ENCODE assay signal across 8 cellular contexts in the genomic region with DNA sequence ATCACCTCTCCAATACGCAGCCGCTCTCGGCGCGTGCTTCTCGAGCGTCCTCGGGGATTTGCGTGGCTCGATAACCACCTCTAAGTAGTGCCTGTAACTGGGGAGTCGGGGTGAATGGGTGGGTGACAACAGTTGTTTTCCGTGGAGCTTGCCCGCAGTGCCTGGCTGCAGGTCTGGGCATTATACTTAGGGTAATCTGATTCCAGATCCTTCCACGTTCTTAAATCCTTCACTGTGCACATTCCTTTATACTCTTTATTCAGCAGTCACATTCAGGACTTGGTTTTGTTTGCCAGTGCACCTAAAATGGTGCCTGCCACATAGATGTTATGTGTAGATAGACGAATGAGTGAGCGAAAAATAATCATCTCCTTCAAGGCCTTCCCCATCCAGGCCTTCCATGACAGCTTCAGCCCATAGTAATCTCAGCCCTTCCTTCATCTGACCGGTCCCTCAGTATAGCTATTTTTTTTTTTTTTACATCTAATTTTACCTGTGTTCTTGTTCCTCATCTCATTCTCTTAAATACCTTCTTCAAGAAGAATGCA. TPM values are rescaled to one million over a fixed set of nuclear protein-coding genes. Genes with fewer than 3 reads are reported as not detected.
A peak's percentile ranks its signal among the peaks of the same experiment; 100 is the strongest.
DNase-seq lines count a peak whose midpoint lies in the region; ATAC-seq, FAIRE-seq and TF ChIP-seq lines count a peak whose summit lies in the region.

No MANE protein-coding gene starts in this region.

- no peak for ATAC-seq in CD8-positive, alpha-beta T cell
- peak; percentile 13 for ATAC-seq in GM12878
- no peak for ATAC-seq in upper lobe of right lung
- ATAC-seq in GM21576 (IDR thresholded peaks at IDR 0.05; ENCODE audit: unreplicated experiment) = no peak

- in situ Hi-C loops in GM12878 (cut with MboI) = no loop called here

- BruUV-seq in GM12878 (replicated peaks; lab: Mats Ljungman, UMichigan) = TSS peak; percentile 50

- DNase-seq in CD8-positive, alpha-beta T cell = no peak
- DNase-seq in GM12878 (ENCODE audit: low read depth, low spot score) (no peak), lower leg skin (ENCODE audit: low spot score in 2 of 2) (no peak), upper lobe of right lung (no peak), SKM-1 treated with dmso at 0.1 percent for 144 hours (lab: John Stamatoyannopoulos, UW; ENCODE audit: unreplicated experiment) (no peak), NK-92 (lab: John Stamatoyannopoulos, UW; ENCODE audit: unreplicated experiment) (no peak)

- SMC1A ChIA-PET in GM12878 (lab: Charles Lee; ENCODE audit: uncharacterized antibody, unreplicated experiment) = interaction anchor here (0.6 to 2.4 kb wide), 15 partner anchors 9 to 252 kb away, joined by 3 to 9 read pairs (median 4); partner anchors contain the start of gene ABTB2

- H4K20me1 ChIP-seq in GM12878 (ENCODE audit: control insufficient read depth, insufficient read depth) = no peaks in the 10 kb centered on the region

- H3K4me3 ChIP-seq in CD8-positive, alpha-beta T cell (ENCODE audit: low read depth, low read length) = peak overlapping the region; percentile 70
- H3K4me3 ChIP-seq in HUES48 (ENCODE audit: low read depth, low read length) (peak overlapping the region; percentile 83), GM12878 (peak overlapping the region; percentile 95), lower leg skin (ENCODE audit: low read depth, poor library complexity, severe bottlenecking) (peak overlapping the region; percentile 91), upper lobe of right lung (peak overlapping the region; percentile 97)

- H3K27me3 Mint-ChIP-seq in CD8-positive, alpha-beta T cell (ENCODE audit: low read depth) = no peaks in the 10 kb centered on the region

- RAD21 ChIA-PET in GM12878 (lab: Charles Lee; ENCODE audit: unreplicated experiment) = interaction anchor here (0.6 to 2.6 kb wide), 8 partner anchors 39 to 259 kb away, joined by 3 to 8 read pairs (median 4); no protein-coding TSS in a partner anchor

- TF ChIP-seq CTCF in CD8-positive, alpha-beta T cell (IDR thresholded peaks at IDR 0.05) = no peak
- TF ChIP-seq CTCF in GM12878 (IDR thresholded peaks at IDR 0.05 in 2 of 3, conservative IDR thresholded peaks at IDR 0.05 in 1 of 3; ENCODE audit: control insufficient read depth in 2 of 3, extremely low read depth in 1 of 3, insufficient read depth in 1 of 3, low read depth in 3 of 3, low read length in 3 of 3) (no peak), lower leg skin (IDR thresholded peaks at IDR 0.05) (no peak), upper lobe of right lung (IDR thresholded peaks at IDR 0.05) (no peak)

- no peak for TF ChIP-seq EP300 in GM12878 (IDR thresholded peaks at IDR 0.05; ENCODE audit: borderline replicate concordance in 1 of 2, control insufficient read depth in 1 of 2, low read depth in 2 of 2, low read length in 2 of 2)

- H3K4me1 ChIP-seq in CD8-positive, alpha-beta T cell (ENCODE audit: insufficient read depth, low read length) = peaks cover 27% of the 10 kb centered on the region
- 0 out of 2 replicates have a peak, but pooled peaks cover 5% of the 10 kb centered on the region for H3K4me1 ChIP-seq in HUES48 (ENCODE audit: control insufficient read depth, insufficient read depth, low read length)
- H3K4me1 ChIP-seq in GM12878 (ENCODE audit: control insufficient read depth, insufficient read depth, low read length) = peaks cover 15% of the 10 kb centered on the region
- H3K4me1 ChIP-seq in upper lobe of right lung = peaks cover 16% of the 10 kb centered on the region

- peak overlapping the region; percentile 83 for H2AFZ ChIP-seq in GM12878 (ENCODE audit: control insufficient read depth, low read depth, low read length)

- intact Hi-C loops in CD8-positive, alpha-beta T cell (cut with DNase I, micrococcal nuclease) = loop anchor here (1.0 to 10.0 kb wide), 13 partner anchors 17 to 1559 kb away; partner anchors contain the start of genes APIP (in 2 of the 2), CAPRIN1 (in 2 of the 2), CAT (in 2 of the 2) and FBXO3 (in 2 of the 2)
- intact Hi-C loops in GM12878 (cut with micrococcal nuclease; ENCODE audit: unreplicated experiment) = loop anchor here (1.0 to 5.0 kb wide), 4 partner anchors 55 to 253 kb away; partner anchors contain the start of genes ABTB2 and CAPRIN1
- intact Hi-C loops in lower leg skin (cut with DNase I; ENCODE audit: low total_unique reads) = no loop called here
- intact Hi-C loops in upper lobe of right lung (cut with DNase I) = no loop called here

- H3K79me2 ChIP-seq in GM12878 (ENCODE audit: control insufficient read depth, insufficient read depth, low read length) = peaks cover 39% of the 10 kb centered on the region

- peak overlapping the region; percentile 81 for H3K27ac ChIP-seq in CD8-positive, alpha-beta T cell (ENCODE audit: low read depth, low read length)
- H3K27ac ChIP-seq in HUES48 (ENCODE audit: low read depth, low read length) = peak overlapping the region; percentile 93
- H3K27ac ChIP-seq in GM12878 (ENCODE audit: control insufficient read depth, insufficient read depth) = peak overlapping the region; percentile 89
- H3K27ac ChIP-seq in upper lobe of right lung = peak overlapping the region; percentile 98

- H3K27me3 ChIP-seq in CD8-positive, alpha-beta T cell (ENCODE audit: insufficient read depth, low read length) = no peaks in the 10 kb centered on the region
- no peaks in the 10 kb centered on the region for H3K27me3 ChIP-seq in HUES48 (ENCODE audit: control insufficient read depth, insufficient read depth, low read length)
- H3K27me3 ChIP-seq in GM12878 (replicated peaks in 1 of 2; ENCODE audit: control insufficient read depth in 2 of 2, insufficient read depth in 2 of 2, low read length in 1 of 2) = no peaks in the 10 kb centered on the region
- H3K27me3 ChIP-seq in upper lobe of right lung = no peaks in the 10 kb centered on the region

- peak overlapping the region; percentile 77 for H3K4me2 ChIP-seq in GM12878 (ENCODE audit: control insufficient read depth, insufficient read depth)

- peak overlapping the region; percentile 97 for H3K4me3 Mint-ChIP-seq in CD8-positive, alpha-beta T cell

- peak overlapping the region; percentile 82 for H3K9ac ChIP-seq in HUES48 (ENCODE audit: low read depth, low read length)
- peak overlapping the region; percentile 85 for H3K9ac ChIP-seq in GM12878 (ENCODE audit: control insufficient read depth, insufficient read depth, low read length)

- TF ChIP-seq POLR2A in GM12878 (IDR thresholded peaks at IDR 0.05; ENCODE audit: low read depth, low read length) (no peak), lower leg skin (IDR thresholded peaks at IDR 0.05) (no peak)

- no peaks in the 10 kb centered on the region for H3K9me3 ChIP-seq in CD8-positive, alpha-beta T cell (ENCODE audit: low read length)
- no peaks in the 10 kb centered on the region for H3K9me3 ChIP-seq in HUES48 (ENCODE audit: control insufficient read depth, insufficient read depth, low read length)
- H3K9me3 ChIP-seq in GM12878 (replicated peaks; ENCODE audit: control insufficient read depth, insufficient read depth, low read length) = no peaks in the 10 kb centered on the region
- H3K9me3 ChIP-seq in upper lobe of right lung = no peaks in the 10 kb centered on the region

- H3K9me3 Mint-ChIP-seq in CD8-positive, alpha-beta T cell = no peaks in the 10 kb centered on the region

- peaks cover 44% of the 10 kb centered on the region for H3K36me3 Mint-ChIP-seq in CD8-positive, alpha-beta T cell

- peaks cover 25% of the 10 kb centered on the region for H3K36me3 ChIP-seq in CD8-positive, alpha-beta T cell (ENCODE audit: insufficient read depth, low read length)
- H3K36me3 ChIP-seq in HUES48 (ENCODE audit: control insufficient read depth, insufficient read depth, low read length) (peaks cover 37% of the 10 kb centered on the region), GM12878 (ENCODE audit: control insufficient read depth in 2 of 2, insufficient read depth in 2 of 2, low read length in 1 of 2) (peaks cover 8 to 9% of the 10 kb centered on the region in 2 experiments), upper lobe of right lung (peaks cover 37% of the 10 kb centered on the region)

- no peak for FAIRE-seq in GM12878 (lab: Jason Lieb, UNC)

- peaks cover 60% of the 10 kb centered on the region for H3K4me1 Mint-ChIP-seq in CD8-positive, alpha-beta T cell (ENCODE audit: low read depth)

- TF ChIP-seq RAD21 in GM12878 (IDR thresholded peaks at IDR 0.05; ENCODE audit: insufficient read depth, low read depth, low read length) = no peak

- H3K27ac Mint-ChIP-seq in CD8-positive, alpha-beta T cell = peak overlapping the region; percentile 99

- POLR2A ChIA-PET in CD8-positive, alpha-beta T cell (lab: Charles Lee) = interaction anchor here (0.8 to 3.0 kb wide), 7 partner anchors 10 to 331 kb away, joined by 3 to 46 read pairs (median 4); partner anchors contain the start of gene CAPRIN1
- POLR2A ChIA-PET in GM12878 (lab: Charles Lee) = interaction anchor here (0.6 to 2.0 kb wide), 6 partner anchors 21 to 59 kb away, joined by 3 to 14 read pairs (median 5); partner anchors contain the start of gene CAPRIN1

- WGBS in GM12878 (ENCODE audit: insufficient coverage, insufficient replicate concordance, low lambda C conversion rate, missing lambda C conversion rate) = under 1% methylated on average over 17 of the region's 17 CpGs
- 0 to 1% methylated on average over 17 of the region's 17 CpGs for WGBS in lower leg skin, 2 donors

- CTCF ChIA-PET in CD8-positive, alpha-beta T cell (lab: Charles Lee) = interaction anchor here (0.7 to 2.4 kb wide), 7 partner anchors 17 to 258 kb away, joined by 3 to 7 read pairs (median 3); partner anchors contain the start of gene CAPRIN1
- CTCF ChIA-PET in GM12878 (lab: Yijun Ruan, JAX) = interaction anchor here (0.7 to 2.1 kb wide), 14 partner anchors 10 to 421 kb away, joined by 3 to 9 read pairs (median 4); partner anchors contain the start of gene CAPRIN1

RNA-seq across cellular contexts. Expression of gene NAT10, which starts 0.6 kb away (rescaled TPM):
- total RNA-seq in CD8-positive, alpha-beta T cell = 10 to 100 TPM; 51.1 to 59.6 TPM
- total RNA-seq in GM12878 (2013; cell fraction: nucleolus; rRNA removed) = 84.6 and 91.9 TPM in 2 replicates
- 45.2 and 52.2 TPM in 2 replicates for total RNA-seq in GM12878 (2014; rRNA removed)
- total RNA-seq in GM12878 (2014; rRNA removed; fragmentation: Illumina TruSeq; extraction: Trizol) = 57.3 and 59.3 TPM in 2 replicates
- total RNA-seq in GM12878 (2021) = 92.3 and 93.8 TPM in 2 replicates
- polyA plus RNA-seq in GM12878 (2011; ENCODE audit: low read depth) = 39.1 TPM
- 66.9 and 82.8 TPM in 2 replicates for polyA plus RNA-seq in GM12878 (2011; rRNA removed)
- 78.5 and 82.7 TPM in 2 replicates for polyA plus RNA-seq in GM12878 (2011; cell fraction: cytosol; rRNA removed)
- 90.3 and 97.2 TPM in 2 replicates for polyA plus RNA-seq in GM12878 (2011; cell fraction: nucleus; rRNA removed)
- polyA plus RNA-seq in GM12878 (2012) = 46.2 and 56.8 TPM in 2 replicates
- 72.0 and 73.0 TPM in 2 replicates for polyA plus RNA-seq in GM12878 (2014; fragmentation: Illumina TruSeq; extraction: Trizol)
- polyA plus RNA-seq in GM12878 (2014; fragmentation: Nextera tagmentation; extraction: Ambion mirVana) = 10 to 100 TPM; 45.1 to 72.5 TPM
- polyA plus RNA-seq in GM12878 (2014; rRNA removed) = 59.2 and 63.0 TPM in 2 replicates
- 10 to 100 TPM; 92.5 to 95.5 TPM for polyA plus RNA-seq in GM12878 (2016; fragmentation: Nextera tagmentation; extraction: Ambion mirVana)
- polyA minus RNA-seq in GM12878 (2011; rRNA and poly(A)+ RNA removed) = 101 and 114 TPM in 2 replicates
- 44.4 and 58.6 TPM in 2 replicates for polyA minus RNA-seq in GM12878 (2011; cell fraction: cytosol; rRNA and poly(A)+ RNA removed)
- polyA minus RNA-seq in GM12878 (2011; cell fraction: nucleus; rRNA and poly(A)+ RNA removed) = 44.4 and 74.2 TPM in 2 replicates
- 10 to 100 TPM; 25.2 to 37.0 (median 27.9) TPM for total RNA-seq in lower leg skin
- total RNA-seq in upper lobe of right lung = 42.9 TPM

RNA-seq across cellular contexts. Expression of gene CAPRIN1, which starts 54.5 kb away (rescaled TPM):
- total RNA-seq in CD8-positive, alpha-beta T cell = 100 to 1,000 TPM in 1 of 2 experiments, 10 to 100 TPM in 1; 92.8 to 102 TPM
- 231 and 249 TPM in 2 replicates for total RNA-seq in GM12878 (2013; cell fraction: nucleolus; rRNA removed)
- 187 and 189 TPM in 2 replicates for total RNA-seq in GM12878 (2014; rRNA removed)
- 205 and 207 TPM in 2 replicates for total RNA-seq in GM12878 (2014; rRNA removed; fragmentation: Illumina TruSeq; extraction: Trizol)
- 224 and 228 TPM in 2 replicates for total RNA-seq in GM12878 (2021)
- polyA plus RNA-seq in GM12878 (2011; ENCODE audit: low read depth) = 68.7 TPM
- polyA plus RNA-seq in GM12878 (2011; rRNA removed) = 199 and 225 TPM in 2 replicates
- polyA plus RNA-seq in GM12878 (2011; cell fraction: cytosol; rRNA removed) = 185 and 199 TPM in 2 replicates
- polyA plus RNA-seq in GM12878 (2011; cell fraction: nucleus; rRNA removed) = 116 and 139 TPM in 2 replicates
- polyA plus RNA-seq in GM12878 (2012) = 87.9 and 112 TPM in 2 replicates
- polyA plus RNA-seq in GM12878 (2014; fragmentation: Illumina TruSeq; extraction: Trizol) = 222 and 255 TPM in 2 replicates
- polyA plus RNA-seq in GM12878 (2014; fragmentation: Nextera tagmentation; extraction: Ambion mirVana) = 10 to 100 TPM; 50.4 to 51.8 TPM
- 174 and 210 TPM in 2 replicates for polyA plus RNA-seq in GM12878 (2014; rRNA removed)
- polyA plus RNA-seq in GM12878 (2016; fragmentation: Nextera tagmentation; extraction: Ambion mirVana) = 100 to 1,000 TPM; 184 to 195 TPM
- polyA minus RNA-seq in GM12878 (2011; rRNA and poly(A)+ RNA removed) = 351 and 411 TPM in 2 replicates
- polyA minus RNA-seq in GM12878 (2011; cell fraction: cytosol; rRNA and poly(A)+ RNA removed) = 105 and 131 TPM in 2 replicates
- 78.6 and 134 TPM in 2 replicates for polyA minus RNA-seq in GM12878 (2011; cell fraction: nucleus; rRNA and poly(A)+ RNA removed)
- total RNA-seq in lower leg skin = 100 to 1,000 TPM in 2 of 4 donors, 10 to 100 TPM in 2; 89.6 to 126 (median 103) TPM
- total RNA-seq in upper lobe of right lung = 164 TPM

Comparison
In these comparisons a context has a peak if more than half of its experiments do, and no peak if none do; other contexts are left out.
1. intact Hi-C loops: an anchor here in CD8-positive, alpha-beta T cell (1.0 to 10.0 kb wide) and GM12878 (1.0 to 5.0 kb wide); none called in lower leg skin and upper lobe of right lung.